18 cellular contexts compared by ENCODE assay signal in the genomic region with DNA sequence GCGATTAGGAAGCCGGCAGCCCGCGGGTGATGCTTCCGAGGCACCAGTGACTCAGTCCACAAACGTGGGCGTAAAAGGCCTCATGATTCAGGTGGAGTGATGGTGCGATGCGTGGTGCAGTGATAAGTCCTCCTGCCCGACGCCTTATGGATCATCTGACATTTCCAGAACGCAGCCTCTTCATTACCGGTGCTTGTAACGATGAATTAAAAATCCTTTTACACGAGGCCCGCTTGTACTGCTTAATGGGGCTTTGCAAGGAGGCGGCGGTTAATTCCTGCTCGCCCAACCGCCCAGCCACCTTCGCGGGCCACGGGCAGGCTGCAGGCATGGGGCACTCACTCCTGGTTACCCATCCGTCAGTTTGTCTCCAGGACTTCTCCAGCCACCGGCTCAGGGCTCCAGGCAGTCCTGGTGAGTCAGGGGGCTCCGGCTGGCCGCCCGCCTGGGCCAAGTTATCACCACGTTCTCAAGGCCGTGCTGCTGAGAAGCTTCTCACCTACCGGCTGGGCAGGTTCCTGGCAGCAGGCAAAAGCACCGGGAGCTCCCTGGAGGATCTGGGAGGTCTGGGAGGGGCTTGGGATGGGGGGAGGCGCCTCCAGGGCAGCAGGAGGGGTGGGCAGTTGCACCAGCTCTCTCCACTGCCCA.
DNase-seq lines count a peak whose midpoint lies in the region; ATAC-seq and TF ChIP-seq lines count a peak whose summit lies in the region.
"Had no signal": no experiment of that assay in that cellular context is flagged by ENCODE, and none has a peak within 500 bp of the region (broad histone marks: within the 10 kb centered on the region; RNA-seq: fewer than 3 reads in every experiment).

No MANE protein-coding gene starts in this region.

- no peak overlapping the region for H3K4me3 Mint-ChIP-seq in activated naive CD4-positive, alpha-beta T cell treated with anti-CD3 and anti-CD28 coated beads for 36 hours
- H3K4me3 Mint-ChIP-seq: activated CD4-positive, alpha-beta T cell treated with anti-CD3 and anti-CD28 coated beads, Interleukin-2, amount 10 ng/mL, durations not matched to agents 24 days and 14 days; activated naive CD8-positive, alpha-beta T cell; central memory CD8-positive, alpha-beta T cell had no signal

- H3K27me3 ChIP-seq in GM23248 (replicated peaks; ENCODE audit: insufficient read depth) (no peaks in the 10 kb centered on the region), stomach (no peaks in the 10 kb centered on the region)
- H3K27me3 ChIP-seq: foreskin keratinocyte, ovary had no signal

- intact Hi-C loops in left cardiac atrium (cut with DNase I) (loop anchor here in 1 of 2 donors (5.0 kb wide), 1 partner anchor 89 kb away; no protein-coding TSS in a partner anchor), stomach (cut with DNase I; ENCODE audit: low total_unique reads) (no loop called here)
- intact Hi-C loops in activated naive CD4-positive, alpha-beta T cell treated with anti-CD3 and anti-CD28 coated beads for 36 hours (cut with micrococcal nuclease): no loop called here

- 93% methylated on average over 32 of the region's 33 CpGs for WGBS in GM23248 (ENCODE audit: low coverage in 1 of 2, low lambda C conversion rate in 2 of 2, missing lambda C conversion rate in 2 of 2), 2 experiments
- WGBS in stomach, 5 donors: 89 to 92% (median 91%) methylated on average over 27 to 33 of the region's 33 CpGs

- H3K9me3 ChIP-seq in GM23248 (ENCODE audit: low read depth) (no peaks in the 10 kb centered on the region), stomach (no peaks in the 10 kb centered on the region)
- H3K9me3 ChIP-seq: ovary had no signal

- no peak for TF ChIP-seq POLR2A in stomach (IDR thresholded peaks at IDR 0.05)

- H3K36me3 Mint-ChIP-seq in activated naive CD4-positive, alpha-beta T cell treated with anti-CD3 and anti-CD28 coated beads for 36 hours (ENCODE audit: low read depth): peaks cover 23% of the 10 kb centered on the region

- H3K27ac ChIP-seq in GM23248 (no peak overlapping the region), stomach (no peak overlapping the region)
- H3K27ac ChIP-seq: foreskin keratinocyte, HL-60, ovary, SK-N-MC had no signal

- H3K79me2 ChIP-seq in GM23248 (ENCODE audit: insufficient read depth): no peaks in the 10 kb centered on the region

- ATAC-seq in left cardiac atrium: peak in 1 of 2 donors; percentile 1
- ATAC-seq: foreskin keratinocyte had no signal

- H2AFZ ChIP-seq in GM23248: no peak overlapping the region

- no peaks in the 10 kb centered on the region for H3K27me3 Mint-ChIP-seq in activated naive CD4-positive, alpha-beta T cell treated with anti-CD3 and anti-CD28 coated beads for 36 hours (ENCODE audit: low read depth)
- H3K27me3 Mint-ChIP-seq: activated naive CD8-positive, alpha-beta T cell; central memory CD8-positive, alpha-beta T cell had no signal

- H3K4me2 ChIP-seq in GM23248 (ENCODE audit: unreplicated experiment): no peak overlapping the region

- no peaks in the 10 kb centered on the region for H3K9me3 Mint-ChIP-seq in activated naive CD4-positive, alpha-beta T cell treated with anti-CD3 and anti-CD28 coated beads for 36 hours
- H3K9me3 Mint-ChIP-seq: central memory CD8-positive, alpha-beta T cell had no signal

- peaks cover 23% of the 10 kb centered on the region for H3K4me1 Mint-ChIP-seq in activated naive CD4-positive, alpha-beta T cell treated with anti-CD3 and anti-CD28 coated beads for 36 hours (ENCODE audit: low read depth)

- TF ChIP-seq CTCF in stomach (IDR thresholded peaks at IDR 0.05): no peak

- CTCF ChIA-PET in activated naive CD4-positive, alpha-beta T cell treated with anti-CD3 and anti-CD28 coated beads for 36 hours (lab: Charles Lee): no interaction called here

- in situ Hi-C loops in GM23248 (cut with MboI): no loop called here

- peaks cover 6% of the 10 kb centered on the region; the same call in 1 of the 2 replicates for H3K36me3 ChIP-seq in GM23248 (ENCODE audit: low read depth)
- H3K36me3 ChIP-seq in stomach: peaks cover 60 to 100% (median 99%) of the 10 kb centered on the region in 4 donors
- H3K36me3 ChIP-seq: ovary had no signal

- DNase-seq in GM23248: peak; percentile 36
- peak; percentile 40 for DNase-seq in astrocyte of the hippocampus (ENCODE audit: low read depth, low spot score)
- peak; percentile 24 for DNase-seq in left cardiac atrium
- DNase-seq in renal cortical epithelial cell (ENCODE audit: low read depth): peak; percentile 3
- no peak for DNase-seq in activated naive CD4-positive, alpha-beta T cell treated with anti-CD3 and anti-CD28 coated beads for 36 hours
- no peak for DNase-seq in stomach
- no peak for DNase-seq in cortex of kidney (lab: John Stamatoyannopoulos, UW)
- DNase-seq: activated CD4-positive, alpha-beta T cell treated with anti-CD3 and anti-CD28 coated beads, Interleukin-2, amount 10 ng/mL, durations not matched to agents 24 days and 14 days; foreskin keratinocyte; Karpas-422; NCI-H1105; NCI-H69; small intestine had no signal

- H3F3A ChIP-seq in GM23248 (ENCODE audit: insufficient read depth): no peaks in the 10 kb centered on the region

- H3K9me2 ChIP-seq in GM23248 (ENCODE audit: insufficient read depth): no peaks in the 10 kb centered on the region

- H3K4me1 ChIP-seq in GM23248 (ENCODE audit: insufficient read depth): no peaks in the 10 kb centered on the region
- peaks cover 0 to 24% (median 3%) of the 10 kb centered on the region in 4 donors for H3K4me1 ChIP-seq in stomach
- H3K4me1 ChIP-seq: foreskin keratinocyte had no signal

- H3K27ac Mint-ChIP-seq in activated naive CD4-positive, alpha-beta T cell treated with anti-CD3 and anti-CD28 coated beads for 36 hours: no peak overlapping the region
- H3K27ac Mint-ChIP-seq: activated CD4-positive, alpha-beta T cell treated with anti-CD3 and anti-CD28 coated beads, Interleukin-2, amount 10 ng/mL, durations not matched to agents 24 days and 14 days; activated naive CD8-positive, alpha-beta T cell had no signal

- no peak overlapping the region for H3K9ac ChIP-seq in GM23248

- TF ChIP-seq EP300 in stomach (IDR thresholded peaks at IDR 0.05): no peak

- H3K4me3 ChIP-seq in GM23248 (no peak overlapping the region), stomach (no peak overlapping the region)
- H3K4me3 ChIP-seq: ovary, SK-N-MC had no signal

- no peaks in the 10 kb centered on the region for H4K20me1 ChIP-seq in GM23248 (ENCODE audit: insufficient read depth)

Comparison
In these comparisons a context has a peak if more than half of its experiments do, and no peak if none do; other contexts are left out.
1. DNase-seq: peak in GM23248 (single experiment), astrocyte of the hippocampus (single experiment), left cardiac atrium (single experiment) and renal cortical epithelial cell (single experiment); none in activated naive CD4-positive, alpha-beta T cell treated with anti-CD3 and anti-CD28 coated beads for 36 hours (single experiment), stomach (single experiment) and cortex of kidney (single experiment).